In the genomic region with DNA sequence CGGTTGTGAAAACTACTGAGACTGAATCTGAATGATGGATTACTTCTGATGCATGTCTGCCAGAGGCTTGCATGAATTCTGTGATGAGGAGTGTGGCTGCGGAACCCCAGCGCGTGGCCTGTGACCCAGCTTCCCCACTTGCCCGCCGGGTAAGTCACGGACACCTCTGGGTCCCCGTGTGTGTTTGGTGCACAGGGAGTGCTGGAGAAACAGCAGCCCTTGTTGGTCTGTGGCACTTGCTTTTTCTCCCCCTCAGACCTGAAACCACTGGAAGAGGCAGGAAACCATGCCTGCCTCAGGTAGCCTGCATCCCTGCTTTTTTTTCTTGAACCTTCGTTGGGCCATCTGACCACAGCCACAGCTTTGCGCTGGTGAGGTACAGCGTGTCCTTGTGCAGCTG, we compare ENCODE assay signal across 9 cellular contexts. TPM values are rescaled to one million over a fixed set of nuclear protein-coding genes. Genes with fewer than 3 reads are reported as not detected.
DNase-seq lines count a peak whose midpoint lies in the region; ATAC-seq, FAIRE-seq and TF ChIP-seq lines count a peak whose summit lies in the region.
"Had no signal": no experiment of that assay in that cellular context is flagged by ENCODE, and none has a peak within 500 bp of the region (broad histone marks: within the 10 kb centered on the region; RNA-seq: fewer than 3 reads in every experiment).

No MANE protein-coding gene starts in this region.

- H3K27ac Mint-ChIP-seq in activated CD8-positive, alpha-beta memory T cell treated with anti-CD3 and anti-CD28 coated beads, Interleukin-2, amount 10 ng/mL, durations not matched to agents 7 days and 5 days: peak overlapping the region; percentile 63
- peak overlapping the region; percentile 93 for H3K27ac Mint-ChIP-seq in astrocyte (ENCODE audit: unreplicated experiment)

- WGBS in testis, 2 donors: 64 to 74% methylated on average over 11 of the region's 11 CpGs

- H2AFZ ChIP-seq in astrocyte (ENCODE audit: low read depth, low read length): no peak overlapping the region

- CTCF ChIA-PET in activated CD8-positive, alpha-beta memory T cell treated with anti-CD3 and anti-CD28 coated beads, Interleukin-2, amount 10 ng/mL, durations not matched to agents 7 days and 5 days (lab: Charles Lee): interaction anchor here (2.2 kb wide), 1 partner anchor 17 kb away, joined by 8 read pairs; no protein-coding TSS in a partner anchor

- H3K36me3 ChIP-seq in astrocyte (ENCODE audit: insufficient read depth, low read length): peaks cover 5% of the 10 kb centered on the region
- peaks cover 29% of the 10 kb centered on the region for H3K36me3 ChIP-seq in lower lobe of right lung
- no peaks in the 10 kb centered on the region for H3K36me3 ChIP-seq in testis (ENCODE audit: low read depth, missing control alignments)

- H3K27me3 ChIP-seq in astrocyte (ENCODE audit: insufficient read depth, low read length) (no peaks in the 10 kb centered on the region), lower lobe of right lung (ENCODE audit: low read depth) (no peaks in the 10 kb centered on the region), testis (no peaks in the 10 kb centered on the region)
- H3K27me3 ChIP-seq: SJCRH30 had no signal

- H3K4me1 ChIP-seq in astrocyte (ENCODE audit: insufficient read depth, low read length): peaks cover 30% of the 10 kb centered on the region
- H3K4me1 ChIP-seq in lower lobe of right lung: peaks cover 53% of the 10 kb centered on the region
- peaks cover 38% of the 10 kb centered on the region for H3K4me1 ChIP-seq in testis

- H3K36me3 Mint-ChIP-seq in activated CD8-positive, alpha-beta memory T cell treated with anti-CD3 and anti-CD28 coated beads, Interleukin-2, amount 10 ng/mL, durations not matched to agents 7 days and 5 days: peaks cover 6% of the 10 kb centered on the region
- peaks cover 9% of the 10 kb centered on the region for H3K36me3 Mint-ChIP-seq in astrocyte (ENCODE audit: low read depth, unreplicated experiment)

- H3K4me3 ChIP-seq in astrocyte (ENCODE audit: insufficient read depth, low read depth, low read length) (no peak overlapping the region), lower lobe of right lung (no peak overlapping the region), testis (no peak overlapping the region)
- H3K4me3 ChIP-seq: SJCRH30 had no signal

- H3K9me3 ChIP-seq in astrocyte (ENCODE audit: insufficient read depth, low read depth, low read length) (no peaks in the 10 kb centered on the region), lower lobe of right lung (no peaks in the 10 kb centered on the region), testis (no peaks in the 10 kb centered on the region)
- H3K9me3 ChIP-seq: SJCRH30 had no signal

- no peaks in the 10 kb centered on the region for H3K9me3 Mint-ChIP-seq in activated CD8-positive, alpha-beta memory T cell treated with anti-CD3 and anti-CD28 coated beads, Interleukin-2, amount 10 ng/mL, durations not matched to agents 7 days and 5 days (ENCODE audit: low read depth)
- H3K9me3 Mint-ChIP-seq in astrocyte (ENCODE audit: unreplicated experiment): no peaks in the 10 kb centered on the region

- H3K9ac ChIP-seq in astrocyte (ENCODE audit: low read length): peak overlapping the region; percentile 62

- no peak for ATAC-seq in activated CD8-positive, alpha-beta memory T cell treated with anti-CD3 and anti-CD28 coated beads, Interleukin-2, amount 10 ng/mL, durations not matched to agents 7 days and 5 days
- ATAC-seq in lower lobe of right lung: no peak
- no peak for ATAC-seq in GM18867 (IDR thresholded peaks at IDR 0.05; ENCODE audit: unreplicated experiment)

- H3K4me2 ChIP-seq in astrocyte (ENCODE audit: low read length): peak overlapping the region; percentile 80

- peaks cover 47% of the 10 kb centered on the region for H3K79me2 ChIP-seq in astrocyte (ENCODE audit: insufficient read depth, low read length)

- H3K27ac ChIP-seq in astrocyte (ENCODE audit: low read depth, low read length) (peak overlapping the region; percentile 56), lower lobe of right lung (peak overlapping the region; percentile 13), testis (peak overlapping the region; percentile 47 to 75)
- H3K27ac ChIP-seq: SJCRH30 had no signal

- no peak for TF ChIP-seq POLR2A in testis (IDR thresholded peaks at IDR 0.05)

- no peak overlapping the region for H3K4me3 Mint-ChIP-seq in activated CD8-positive, alpha-beta memory T cell treated with anti-CD3 and anti-CD28 coated beads, Interleukin-2, amount 10 ng/mL, durations not matched to agents 7 days and 5 days
- H3K4me3 Mint-ChIP-seq in astrocyte (ENCODE audit: unreplicated experiment): no peak overlapping the region

- intact Hi-C loops in lower lobe of right lung (cut with DNase I): no loop called here
- intact Hi-C loops in testis (cut with DNase I; ENCODE audit: low total_unique reads): no loop called here

- H3K4me1 Mint-ChIP-seq in activated CD8-positive, alpha-beta memory T cell treated with anti-CD3 and anti-CD28 coated beads, Interleukin-2, amount 10 ng/mL, durations not matched to agents 7 days and 5 days: peaks cover 50% of the 10 kb centered on the region
- H3K4me1 Mint-ChIP-seq in astrocyte (ENCODE audit: low read depth, unreplicated experiment): peaks cover 33% of the 10 kb centered on the region

- no peak for DNase-seq in activated CD8-positive, alpha-beta memory T cell treated with anti-CD3 and anti-CD28 coated beads, Interleukin-2, amount 10 ng/mL, durations not matched to agents 7 days and 5 days
- no peak for DNase-seq in activated CD8-positive, alpha-beta memory T cell treated with anti-CD3 and anti-CD28 coated beads, Interleukin-2, amount 50 U/mL, for 4 hours
- DNase-seq in astrocyte (ENCODE audit: low read depth): no peak
- no peak for DNase-seq in lower lobe of right lung
- DNase-seq in testis: no peak
- no peak for DNase-seq in DMS53 (lab: John Stamatoyannopoulos, UW)
- no peak for DNase-seq in H4 (ENCODE audit: low spot score)
- DNase-seq: SJCRH30 had no signal

- TF ChIP-seq CTCF in astrocyte (IDR thresholded peaks at IDR 0.05; ENCODE audit: insufficient read depth, low read depth, low read length) (no peak), lower lobe of right lung (IDR thresholded peaks at IDR 0.05) (no peak), testis (IDR thresholded peaks at IDR 0.05) (no peak)

- no peaks in the 10 kb centered on the region for H3K27me3 Mint-ChIP-seq in activated CD8-positive, alpha-beta memory T cell treated with anti-CD3 and anti-CD28 coated beads, Interleukin-2, amount 10 ng/mL, durations not matched to agents 7 days and 5 days
- H3K27me3 Mint-ChIP-seq in astrocyte (ENCODE audit: low read depth, unreplicated experiment): no peaks in the 10 kb centered on the region

- peaks cover 64% of the 10 kb centered on the region for H4K20me1 ChIP-seq in astrocyte (ENCODE audit: insufficient read depth, low read length)

- no peak for FAIRE-seq in astrocyte (lab: Jason Lieb, UNC)

RNA-seq across cellular contexts. Expression of a gene that starts 51.9 kb away (rescaled TPM):
- total RNA-seq in activated CD8-positive, alpha-beta memory T cell treated with anti-CD3 and anti-CD28 coated beads, Interleukin-2, amount 10 ng/mL, durations not matched to agents 7 days and 5 days: 10 to 100 TPM; 16.9 to 21.4 TPM
- 18.0 and 19.8 TPM in 2 replicates for total RNA-seq in astrocyte
- 20.2 TPM for total RNA-seq in lower lobe of right lung
- total RNA-seq in testis: 10 to 100 TPM; 42.2 to 47.6 TPM
- 34.5 TPM for polyA plus RNA-seq in testis (ENCODE audit: insufficient read depth, low read depth, low replicate concordance)
- total RNA-seq in H4 (2014; rRNA removed; shearing (Covaris generic)): 5.8 and 6.9 TPM in 2 replicates
